Comparison of ENCODE assay signal across 1 cellular context in the genomic region with DNA sequence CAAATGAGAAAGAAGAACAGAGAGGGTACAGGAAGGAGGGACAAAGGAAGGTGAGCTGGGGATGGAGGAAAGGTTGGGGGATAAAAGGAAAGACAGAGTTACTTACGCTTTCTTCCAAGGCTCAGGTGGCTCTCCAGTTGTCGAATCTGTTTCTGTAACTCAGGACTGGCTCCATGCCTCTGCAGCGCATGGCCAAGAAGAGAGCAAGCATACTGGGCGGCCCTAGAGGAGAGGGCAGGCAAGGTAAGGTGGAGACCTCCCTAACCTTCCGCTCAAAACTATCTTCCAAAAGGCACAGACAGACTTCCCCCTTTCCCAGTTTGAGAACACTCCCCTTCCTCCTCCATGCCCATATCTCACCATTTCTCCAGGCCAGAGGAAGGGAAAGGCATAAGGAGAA.
TF ChIP-seq lines count a peak whose summit lies in the region.

No MANE protein-coding gene starts in this region.

TF ChIP-seq in HepG2, 621 proteins besides CTCF, POLR2A, EP300 and RAD21:
- TF ChIP-seq PLSCR1 (CRISPR knock-in tag; IDR thresholded peaks at IDR 0.05; ENCODE audit: borderline replicate concordance) (no peak), ZNF740 (CRISPR knock-in tag; IDR thresholded peaks at IDR 0.05) (no peak), TP53 (CRISPR knock-in tag; conservative IDR thresholded peaks at IDR 0.05) (no peak), ZBTB43 (CRISPR knock-in tag; conservative IDR thresholded peaks at IDR 0.05) (no peak)
